ENCODE assay signal across 8 cellular contexts in genomic region chr17:59963738-59964454, GRCh38. TPM values are rescaled to one million over a fixed set of nuclear protein-coding genes. Genes with fewer than 3 reads are reported as not detected.
A peak's percentile ranks its signal among the peaks of the same experiment; 100 is the strongest.
DNase-seq lines count a peak whose midpoint lies in the region; ATAC-seq and TF ChIP-seq lines count a peak whose summit lies in the region.

No MANE protein-coding gene starts in this region.

- no peak overlapping the region for H3K27ac Mint-ChIP-seq in WTC11

- peak overlapping the region; percentile 79 for H3K4me3 Mint-ChIP-seq in WTC11

- peak; percentile 55 for ATAC-seq in HG02571 (IDR thresholded peaks at IDR 0.05; ENCODE audit: unreplicated experiment)
- 0 out of 2 replicates have a peak, but pooled peaks have one; percentile 7 for ATAC-seq in WTC11

- DNase-seq in GM12864 (ENCODE audit: low read depth) (peak; percentile 15), NCI-H1105 (lab: John Stamatoyannopoulos, UW) (peak; percentile 9), WTC11 (ENCODE audit: low spot score) (no peak), ureter (ENCODE audit: low spot score) (no peak)
- peak; percentile 51 for DNase-seq in stimulated activated CD4-positive, alpha-beta T cell treated with anti-CD3 and anti-CD28 coated beads, Interleukin-1b, Interleukin-23, amount 100 ng/mL, for 48 hours

- H3K27ac ChIP-seq in cingulate gyrus (ENCODE audit: low read depth, low read length) (peak overlapping the region; percentile 93), layer of hippocampus (ENCODE audit: low read depth, low read length) (peak overlapping the region; percentile 90)

- POLR2A ChIA-PET in WTC11 (lab: Charles Lee), result interaction anchor here (0.6 to 1.0 kb wide), 2 partner anchors 71 to 179 kb away, joined by 3 to 4 read pairs; partner anchors contain the start of genes RPS6KB1 and TUBD1

- H3K9me3 Mint-ChIP-seq in WTC11, result no peaks in the 10 kb centered on the region

- no peaks in the 10 kb centered on the region for H3K27me3 ChIP-seq in layer of hippocampus (ENCODE audit: control insufficient read depth, insufficient read depth, low read length)

- TF ChIP-seq CTCF in GM12864 (IDR thresholded peaks at IDR 0.05; ENCODE audit: low read depth, low read length, missing control alignments) (no peak), WTC11 (IDR thresholded peaks at IDR 0.05) (no peak)

- peaks cover 25% of the 10 kb centered on the region for H3K27me3 Mint-ChIP-seq in WTC11 (ENCODE audit: low read depth)

- peak overlapping the region; percentile 92 for H3K4me3 ChIP-seq in GM12864 (ENCODE audit: low read depth, low read length)

- CTCF ChIA-PET in WTC11 (lab: Charles Lee), result interaction anchor here (1.0 to 2.5 kb wide), 7 partner anchors 42 to 230 kb away, joined by 3 to 22 read pairs (median 4); no protein-coding TSS in a partner anchor

- no peaks in the 10 kb centered on the region for H3K36me3 Mint-ChIP-seq in WTC11

- H3K4me1 Mint-ChIP-seq in WTC11, result peaks cover 11% of the 10 kb centered on the region

TF ChIP-seq in WTC11, 78 proteins besides CTCF, POLR2A, EP300 and RAD21:
- TF ChIP-seq OVOL2 (CRISPR knock-in tag; IDR thresholded peaks at IDR 0.05; ENCODE audit: borderline replicate concordance) (no peak), TEAD1 (CRISPR knock-in tag; IDR thresholded peaks at IDR 0.05) (no peak), PRRX2 (CRISPR knock-in tag; IDR thresholded peaks at IDR 0.05) (no peak), NR3C1 (CRISPR knock-in tag; conservative IDR thresholded peaks at IDR 0.05; ENCODE audit: low read depth) (no peak), ZSCAN18 (CRISPR knock-in tag; IDR thresholded peaks at IDR 0.05) (no peak), ZNF138 (CRISPR knock-in tag; conservative IDR thresholded peaks at IDR 0.05) (no peak), EMX1 (CRISPR knock-in tag; IDR thresholded peaks at IDR 0.05) (no peak), RELA (CRISPR knock-in tag; IDR thresholded peaks at IDR 0.05; ENCODE audit: borderline replicate concordance) (no peak), NR2C2 (CRISPR knock-in tag; IDR thresholded peaks at IDR 0.05) (no peak), JUN (CRISPR knock-in tag; IDR thresholded peaks at IDR 0.05) (no peak), IRF2 (CRISPR knock-in tag; IDR thresholded peaks at IDR 0.05; ENCODE audit: borderline replicate concordance, low read depth) (no peak)
- TF ChIP-seq, protein P1, sequence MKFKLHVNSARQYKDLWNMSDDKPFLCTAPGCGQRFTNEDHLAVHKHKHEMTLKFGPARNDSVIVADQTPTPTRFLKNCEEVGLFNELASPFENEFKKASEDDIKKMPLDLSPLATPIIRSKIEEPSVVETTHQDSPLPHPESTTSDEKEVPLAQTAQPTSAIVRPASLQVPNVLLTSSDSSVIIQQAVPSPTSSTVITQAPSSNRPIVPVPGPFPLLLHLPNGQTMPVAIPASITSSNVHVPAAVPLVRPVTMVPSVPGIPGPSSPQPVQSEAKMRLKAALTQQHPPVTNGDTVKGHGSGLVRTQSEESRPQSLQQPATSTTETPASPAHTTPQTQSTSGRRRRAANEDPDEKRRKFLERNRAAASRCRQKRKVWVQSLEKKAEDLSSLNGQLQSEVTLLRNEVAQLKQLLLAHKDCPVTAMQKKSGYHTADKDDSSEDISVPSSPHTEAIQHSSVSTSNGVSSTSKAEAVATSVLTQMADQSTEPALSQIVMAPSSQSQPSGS (CRISPR knock-in tag; IDR thresholded peaks at IDR 0.05; ENCODE audit: borderline replicate concordance, low read depth), result no peak

RNA-seq across cellular contexts. Expression of gene RNFT1, which starts 0.6 kb away (rescaled TPM):
- total RNA-seq in WTC11 (2021), result 4.0 to 4.9 TPM (median 4.8 TPM) in 3 replicates
- 15.0 TPM for total RNA-seq in ureter

Comparison
In these comparisons a context has a peak if more than half of its experiments do, and no peak if none do; other contexts are left out.
1. DNase-seq: peak in GM12864 (single experiment), NCI-H1105 (single experiment) and stimulated activated CD4-positive, alpha-beta T cell treated with anti-CD3 and anti-CD28 coated beads, Interleukin-1b, Interleukin-23, amount 100 ng/mL, for 48 hours (single experiment); none in WTC11 (single experiment) and ureter (single experiment).